Comparison of ENCODE assay signal across 24 cellular contexts in the genomic region with DNA sequence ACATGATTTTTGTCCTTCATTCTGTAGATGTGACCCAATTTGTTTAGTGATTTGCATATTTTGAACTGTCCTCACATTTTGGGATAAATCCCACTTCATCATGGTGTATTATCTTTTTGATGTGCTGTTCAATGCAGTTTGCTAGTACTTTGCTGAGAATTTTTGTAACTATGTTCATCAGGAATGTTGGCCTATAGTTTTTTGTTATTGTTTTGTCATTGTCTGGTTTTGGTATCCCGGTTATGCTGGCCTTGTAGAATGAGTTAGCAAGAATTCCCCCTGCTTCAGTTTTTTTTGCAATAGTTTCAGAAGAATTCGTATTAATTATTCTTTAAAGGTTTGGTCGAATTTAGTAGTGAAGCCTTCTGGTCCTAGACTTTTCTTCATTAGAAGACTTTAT.
"Had no signal": no experiment of that assay in that cellular context is flagged by ENCODE, and none has a peak within 500 bp of the region (broad histone marks: within the 10 kb centered on the region; RNA-seq: fewer than 3 reads in every experiment).

No MANE protein-coding gene starts in this region.

- ATAC-seq: activated CD8-positive, alpha-beta memory T cell treated with anti-CD3 and anti-CD28 coated beads, Interleukin-2, amount 10 ng/mL, durations not matched to agents 7 days and 5 days; T-cell had no signal

- H3K27me3 ChIP-seq: cardiac muscle cell, MG63 had no signal

- H2AFZ ChIP-seq: PC-9 had no signal

- H3K27ac ChIP-seq: cardiac muscle cell, PC-9 had no signal

- H3K4me3 ChIP-seq: cardiac muscle cell, MG63, PC-9 had no signal

- FAIRE-seq: TTC549 had no signal

- H3K4me2 ChIP-seq: PC-9 had no signal

- H3K36me3 ChIP-seq: cardiac muscle cell, MG63 had no signal

- DNase-seq: activated B cell treated with CpG ODN at 0.5 μM for 24 hours; activated CD4-positive, alpha-beta T cell treated with anti-CD3 and anti-CD28 coated beads for 1 hour; activated CD4-positive, alpha-beta T cell treated with anti-CD3 and anti-CD28 coated beads, Interleukin-2, amount 10 ng/mL, durations not matched to agents 24 days and 14 days; activated CD4-positive, alpha-beta T cell treated with anti-CD3 and anti-CD28 coated beads, Interleukin-2, amount 50 U/mL, for 48 hours; activated CD8-positive, alpha-beta memory T cell treated with anti-CD3 and anti-CD28 coated beads, Interleukin-2, amount 10 ng/mL, durations not matched to agents 7 days and 5 days; activated effector memory CD4-positive, alpha-beta T cell treated with Interleukin-2 at 50 U/mL for 16 hours; activated naive CD4-positive, alpha-beta T cell; activated T-cell treated with anti-CD3 and anti-CD28 coated beads, Interleukin-2, amount 50 U/mL, for 24 hours; aorta; MG63; MV-4-11; NCI-H1105; NCI-H1436; NCI-H187; NCI-H2081; NCI-H446; NCI-H524; PC-9; SIG-M5; T-cell; T-helper 2 cell; T1000 had no signal
